ENCODE assay signal across 25 cellular contexts in genomic region chr4:1663549-1663948, GRCh38. TPM values are rescaled to one million over a fixed set of nuclear protein-coding genes. Genes with fewer than 3 reads are reported as not detected.
"Had no signal": no experiment of that assay in that cellular context is flagged by ENCODE, and none has a peak within 500 bp of the region (broad histone marks: within the 10 kb centered on the region; RNA-seq: fewer than 3 reads in every experiment).

No MANE protein-coding gene starts in this region.

- H3K27ac Mint-ChIP-seq: naive thymus-derived CD4-positive, alpha-beta T cell; natural killer cell treated with Interleukin-12 subunit alpha and Interleukin-12 subunit beta and Interleukin-15 and Interleukin-18, amount 100 ng/mL, for 72 hours; stimulated activated naive B cell treated with anti-CD40 and anti-IgM and Interleukin-4, amounts not matched to agents 10 μg/mL and 1 μg/mL and 100 μg/mL, for 72 hours had no signal

- ATAC-seq: left cardiac atrium; left lobe of liver; left ventricle myocardium superior; naive thymus-derived CD4-positive, alpha-beta T cell; natural killer cell treated with Interleukin-12 subunit alpha and Interleukin-12 subunit beta and Interleukin-15 and Interleukin-18, amount 100 ng/mL, for 72 hours; pancreas; right cardiac atrium; sciatic nerve; stimulated activated naive B cell treated with anti-CD40 and anti-IgM and Interleukin-4, amounts not matched to agents 10 μg/mL and 1 μg/mL and 100 μg/mL, for 72 hours; stimulated activated naive CD8-positive, alpha-beta T cell treated with anti-CD3 and anti-CD28 coated beads, Interleukin-15, Interleukin-2, amounts not matched to agents 100 U/mL and 50 U/mL, for 24 hours; upper lobe of right lung had no signal

- H3K36me3 Mint-ChIP-seq: natural killer cell treated with Interleukin-12 subunit alpha and Interleukin-12 subunit beta and Interleukin-15 and Interleukin-18, amount 100 ng/mL, for 72 hours had no signal

- H3K9me3 Mint-ChIP-seq: naive thymus-derived CD4-positive, alpha-beta T cell; natural killer cell treated with Interleukin-12 subunit alpha and Interleukin-12 subunit beta and Interleukin-15 and Interleukin-18, amount 100 ng/mL, for 72 hours; stimulated activated naive B cell treated with anti-CD40 and anti-IgM and Interleukin-4, amounts not matched to agents 10 μg/mL and 1 μg/mL and 100 μg/mL, for 72 hours had no signal

- H3K4me3 Mint-ChIP-seq: naive thymus-derived CD4-positive, alpha-beta T cell; natural killer cell treated with Interleukin-12 subunit alpha and Interleukin-12 subunit beta and Interleukin-15 and Interleukin-18, amount 100 ng/mL, for 72 hours; stimulated activated naive B cell treated with anti-CD40 and anti-IgM and Interleukin-4, amounts not matched to agents 10 μg/mL and 1 μg/mL and 100 μg/mL, for 72 hours had no signal

- H3K27me3 Mint-ChIP-seq: naive thymus-derived CD4-positive, alpha-beta T cell; natural killer cell treated with Interleukin-12 subunit alpha and Interleukin-12 subunit beta and Interleukin-15 and Interleukin-18, amount 100 ng/mL, for 72 hours; stimulated activated naive B cell treated with anti-CD40 and anti-IgM and Interleukin-4, amounts not matched to agents 10 μg/mL and 1 μg/mL and 100 μg/mL, for 72 hours had no signal

- DNase-seq: hippocampal formation; kidney glomerular epithelial cell; left cardiac atrium; left ventricle myocardium superior; mesenchymal stem cell; naive thymus-derived CD4-positive, alpha-beta T cell; pancreas; posterior cingulate gyrus; retina; right cardiac atrium; stimulated activated CD4-positive, alpha-beta T cell treated with anti-CD3 and anti-CD28 coated beads, Interleukin-12 subunit alpha, Interleukin-12 subunit beta, amount 100 ng/mL, for 4 hours; stimulated activated CD4-positive, alpha-beta T cell treated with anti-CD3 and anti-CD28 coated beads, Interleukin-15, amount 100 ng/mL, for 24 hours; stimulated activated CD4-positive, alpha-beta T cell treated with anti-CD3 and anti-CD28 coated beads, Interleukin-2, amount 100 ng/mL, for 24 hours; stimulated activated CD4-positive, alpha-beta T cell treated with anti-CD3 and anti-CD28 coated beads, Interleukin-4, amount 100 ng/mL, for 1 hour; stimulated activated naive B cell treated with anti-CD40 and anti-IgM and Interleukin-4, amounts not matched to agents 10 μg/mL and 1 μg/mL and 100 μg/mL, for 72 hours; stimulated activated naive CD8-positive, alpha-beta T cell treated with anti-CD3 and anti-CD28 coated beads, Interleukin-15, Interleukin-2, amounts not matched to agents 100 U/mL and 50 U/mL, for 24 hours; stomach; testis; thyroid gland; transverse colon; upper lobe of right lung had no signal

RNA-seq across cellular contexts. Expression of gene FAM53A, which starts 20.6 kb away (rescaled TPM):
- polyA plus RNA-seq: neural cell had no signal
